27 cellular contexts compared by ENCODE assay signal in the genomic region with DNA sequence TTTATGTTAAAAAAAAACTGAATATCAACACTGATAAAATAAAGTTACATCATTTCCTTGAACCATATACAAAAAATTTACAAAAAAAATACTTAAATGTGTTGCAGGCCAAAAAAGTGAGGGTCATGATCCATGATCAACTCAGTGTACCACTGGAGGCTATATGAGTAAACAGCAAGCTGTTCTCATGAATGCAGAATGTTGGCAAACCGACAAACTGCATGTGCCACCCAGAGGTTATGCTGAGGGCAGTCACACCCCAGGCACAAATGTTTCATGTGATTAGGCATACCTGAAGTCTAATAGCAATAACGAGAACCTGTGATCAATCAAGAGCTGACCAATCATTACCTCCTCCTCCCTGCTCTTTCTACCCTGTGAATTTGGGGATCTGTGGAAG.
"Had no signal": no experiment of that assay in that cellular context is flagged by ENCODE, and none has a peak within 500 bp of the region (broad histone marks: within the 10 kb centered on the region; RNA-seq: fewer than 3 reads in every experiment).

No MANE protein-coding gene starts in this region.

- H3K4me3 ChIP-seq: body of pancreas, coronary artery, dorsolateral prefrontal cortex had no signal

- H3K4me1 Mint-ChIP-seq: activated CD4-positive, alpha-beta T cell treated with anti-CD3 and anti-CD28 coated beads for 36 hours; activated CD4-positive, alpha-beta T cell treated with anti-CD3 and anti-CD28 coated beads, Interleukin-2, amount 10 ng/mL, durations not matched to agents 24 days and 14 days; activated CD8-positive, alpha-beta memory T cell treated with anti-CD3 and anti-CD28 coated beads, Interleukin-2, amount 10 ng/mL, durations not matched to agents 7 days and 5 days; activated naive CD8-positive, alpha-beta T cell treated with anti-CD3 and anti-CD28 coated beads, Interleukin-2, amount 10 ng/mL, durations not matched to agents 7 days and 5 days; central memory CD8-positive, alpha-beta T cell; endodermal cell had no signal

- H3K27ac ChIP-seq: body of pancreas, coronary artery, dorsolateral prefrontal cortex had no signal

- H3K27ac Mint-ChIP-seq: activated CD4-positive, alpha-beta memory T cell treated with anti-CD3 and anti-CD28 coated beads for 36 hours; activated CD4-positive, alpha-beta T cell treated with anti-CD3 and anti-CD28 coated beads for 36 hours; activated CD4-positive, alpha-beta T cell treated with anti-CD3 and anti-CD28 coated beads, Interleukin-2, amount 10 ng/mL, durations not matched to agents 24 days and 14 days; activated CD8-positive, alpha-beta memory T cell treated with anti-CD3 and anti-CD28 coated beads, Interleukin-2, amount 10 ng/mL, durations not matched to agents 7 days and 5 days; activated CD8-positive, alpha-beta T cell treated with anti-CD3 and anti-CD28 coated beads, Interleukin-2, amount 10 ng/mL, durations not matched to agents 7 days and 5 days; activated naive CD4-positive, alpha-beta T cell treated with anti-CD3 and anti-CD28 coated beads for 36 hours; activated naive CD4-positive, alpha-beta T cell treated with anti-CD3 and anti-CD28 coated beads, Interleukin-2, amount 50 U/mL, for 72 hours; activated naive CD8-positive, alpha-beta T cell treated with anti-CD3 and anti-CD28 coated beads, Interleukin-2, amount 10 ng/mL, durations not matched to agents 7 days and 5 days; activated T-helper 1 cell treated with anti-CD3 and anti-CD28 coated beads, Interleukin-12 subunit alpha, Interleukin-12 subunit beta, Interleukin-2, Interleukin-4 antibody, amounts not matched to agents 30 ng/mL and 10 ng/mL and 1 ng/mL, durations not matched to agents 14 hours and 24 hours and 36 hours; activated T-helper 2 cell treated with anti-CD3 and anti-CD28 coated beads, Interferon-gamma antibody, Interleukin-2, Interleukin-4, amounts not matched to agents 10 μg/mL and 5 μg/mL and 100 μg/mL, durations not matched to agents 14 hours and 24 hours and 36 hours; dendritic cell treated with granulocyte-macrophage colony-stimulating factor and Interleukin-4, amounts not matched to agents 40 ng/mL and 50 ng/mL, for 4 days; endodermal cell had no signal

- H3K27me3 Mint-ChIP-seq: activated CD4-positive, alpha-beta memory T cell treated with anti-CD3 and anti-CD28 coated beads for 36 hours; activated CD4-positive, alpha-beta T cell treated with anti-CD3 and anti-CD28 coated beads for 36 hours; activated CD4-positive, alpha-beta T cell treated with anti-CD3 and anti-CD28 coated beads, Interleukin-2, amount 10 ng/mL, durations not matched to agents 24 days and 14 days; activated CD8-positive, alpha-beta memory T cell treated with anti-CD3 and anti-CD28 coated beads, Interleukin-2, amount 10 ng/mL, durations not matched to agents 7 days and 5 days; dendritic cell treated with granulocyte-macrophage colony-stimulating factor and Interleukin-4, amounts not matched to agents 40 ng/mL and 50 ng/mL, for 4 days had no signal

- H3K27me3 ChIP-seq: body of pancreas, dorsolateral prefrontal cortex had no signal

- ATAC-seq: activated CD4-positive, alpha-beta T cell treated with anti-CD3 and anti-CD28 coated beads for 36 hours; activated CD8-positive, alpha-beta memory T cell treated with anti-CD3 and anti-CD28 coated beads, Interleukin-2, amount 10 ng/mL, durations not matched to agents 7 days and 5 days; activated CD8-positive, alpha-beta T cell treated with anti-CD3 and anti-CD28 coated beads, Interleukin-2, amount 10 ng/mL, durations not matched to agents 7 days and 5 days; activated naive CD4-positive, alpha-beta T cell treated with anti-CD3 and anti-CD28 coated beads, Interleukin-2, amount 50 U/mL, for 72 hours; body of pancreas had no signal

- H3K4me3 Mint-ChIP-seq: activated CD4-positive, alpha-beta memory T cell treated with anti-CD3 and anti-CD28 coated beads for 36 hours; activated CD4-positive, alpha-beta T cell treated with anti-CD3 and anti-CD28 coated beads for 36 hours; activated CD4-positive, alpha-beta T cell treated with anti-CD3 and anti-CD28 coated beads, Interleukin-2, amount 10 ng/mL, durations not matched to agents 24 days and 14 days; activated CD8-positive, alpha-beta memory T cell treated with anti-CD3 and anti-CD28 coated beads, Interleukin-2, amount 10 ng/mL, durations not matched to agents 7 days and 5 days; activated CD8-positive, alpha-beta T cell treated with anti-CD3 and anti-CD28 coated beads, Interleukin-2, amount 10 ng/mL, durations not matched to agents 7 days and 5 days; activated naive CD4-positive, alpha-beta T cell treated with anti-CD3 and anti-CD28 coated beads for 36 hours; activated naive CD8-positive, alpha-beta T cell treated with anti-CD3 and anti-CD28 coated beads, Interleukin-2, amount 10 ng/mL, durations not matched to agents 7 days and 5 days; activated T-helper 1 cell treated with anti-CD3 and anti-CD28 coated beads, Interleukin-12 subunit alpha, Interleukin-12 subunit beta, Interleukin-2, Interleukin-4 antibody, amounts not matched to agents 30 ng/mL and 10 ng/mL and 1 ng/mL, durations not matched to agents 14 hours and 24 hours and 36 hours; central memory CD8-positive, alpha-beta T cell; dendritic cell treated with granulocyte-macrophage colony-stimulating factor and Interleukin-4, amounts not matched to agents 40 ng/mL and 50 ng/mL, for 4 days; endodermal cell had no signal

- H3K36me3 Mint-ChIP-seq: activated CD8-positive, alpha-beta memory T cell treated with anti-CD3 and anti-CD28 coated beads, Interleukin-2, amount 10 ng/mL, durations not matched to agents 7 days and 5 days; activated naive CD8-positive, alpha-beta T cell treated with anti-CD3 and anti-CD28 coated beads, Interleukin-2, amount 10 ng/mL, durations not matched to agents 7 days and 5 days had no signal

- H3K4me1 ChIP-seq: body of pancreas had no signal

- DNase-seq: activated CD4-positive, alpha-beta memory T cell treated with anti-CD3 and anti-CD28 coated beads for 36 hours; activated CD4-positive, alpha-beta T cell treated with anti-CD3 and anti-CD28 coated beads for 36 hours; activated CD4-positive, alpha-beta T cell treated with anti-CD3 and anti-CD28 coated beads, Interleukin-2, amount 10 ng/mL, durations not matched to agents 24 days and 14 days; activated CD4-positive, CD25-positive, alpha-beta regulatory T cell; activated CD4-positive, CD25-positive, alpha-beta regulatory T cell treated with anti-CD3 and anti-CD28 coated beads, Interleukin-2, amount 50 U/mL, for 72 hours; activated CD8-positive, alpha-beta memory T cell treated with anti-CD3 and anti-CD28 coated beads, Interleukin-2, amount 10 ng/mL, durations not matched to agents 7 days and 5 days; activated CD8-positive, alpha-beta memory T cell treated with anti-CD3 and anti-CD28 coated beads, Interleukin-2, amount 50 U/mL, for 4 hours; activated CD8-positive, alpha-beta T cell treated with anti-CD3 and anti-CD28 coated beads, Interleukin-2, amount 10 ng/mL, durations not matched to agents 7 days and 5 days; activated effector memory CD4-positive, alpha-beta T cell treated with anti-CD3 and anti-CD28 coated beads, Interleukin-2, amount 50 U/mL, for 16 hours; activated naive CD4-positive, alpha-beta T cell treated with anti-CD3 and anti-CD28 coated beads for 36 hours; activated naive CD8-positive, alpha-beta T cell treated with anti-CD3 and anti-CD28 coated beads, Interleukin-2, amount 10 ng/mL, durations not matched to agents 7 days and 5 days; activated T-cell treated with anti-CD3 and anti-CD28 coated beads, Interleukin-2, amount 50 U/mL, for 1 hour; activated T-cell treated with anti-CD3 and anti-CD28 coated beads, Interleukin-2, amount 50 U/mL, for 48 hours; anterior cingulate cortex; body of pancreas; dorsolateral prefrontal cortex; effector memory CD4-positive, alpha-beta T cell; endodermal cell; foreskin fibroblast; head of caudate nucleus; T-helper 2 cell had no signal
